Comparison of ENCODE assay signal across 7 cellular contexts in the genomic region with DNA sequence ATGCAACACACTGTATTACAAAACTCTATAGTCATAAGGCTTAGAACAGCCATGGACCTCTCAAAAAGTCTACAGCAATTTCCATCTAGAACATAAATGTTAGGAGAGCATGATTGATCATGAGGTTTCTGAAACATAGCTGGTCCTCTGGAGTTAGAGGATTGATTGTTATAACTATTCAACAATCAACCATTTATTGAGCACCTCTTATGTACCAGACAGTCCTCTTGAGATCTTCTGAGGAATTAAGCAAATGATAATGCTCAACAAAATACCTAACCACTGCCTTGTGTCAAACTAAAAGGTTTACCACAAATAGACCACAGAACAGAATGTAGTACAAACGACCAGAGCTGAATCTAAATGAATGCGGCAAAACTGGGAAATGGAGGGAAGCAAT.
"Had no signal": no experiment of that assay in that cellular context is flagged by ENCODE, and none has a peak within 500 bp of the region (broad histone marks: within the 10 kb centered on the region; RNA-seq: fewer than 3 reads in every experiment).

No MANE protein-coding gene starts in this region.

- H3K27ac Mint-ChIP-seq: IgD-negative memory B cell had no signal

- H3K4me2 ChIP-seq: KMS-11 had no signal

- DNase-seq: IMR-90, KG1 had no signal

- H3K4me3 ChIP-seq: K562 had no signal

- H3K9me3 Mint-ChIP-seq: IgD-negative memory B cell had no signal

- H3K9ac ChIP-seq: KMS-11 had no signal

- ATAC-seq: HepG2, K562 had no signal

- H3K27ac ChIP-seq: HL-60, KMS-11 had no signal

- H3K36me3 Mint-ChIP-seq: IgD-negative memory B cell had no signal
